ENCODE assay signal across 31 cellular contexts in the genomic region with DNA sequence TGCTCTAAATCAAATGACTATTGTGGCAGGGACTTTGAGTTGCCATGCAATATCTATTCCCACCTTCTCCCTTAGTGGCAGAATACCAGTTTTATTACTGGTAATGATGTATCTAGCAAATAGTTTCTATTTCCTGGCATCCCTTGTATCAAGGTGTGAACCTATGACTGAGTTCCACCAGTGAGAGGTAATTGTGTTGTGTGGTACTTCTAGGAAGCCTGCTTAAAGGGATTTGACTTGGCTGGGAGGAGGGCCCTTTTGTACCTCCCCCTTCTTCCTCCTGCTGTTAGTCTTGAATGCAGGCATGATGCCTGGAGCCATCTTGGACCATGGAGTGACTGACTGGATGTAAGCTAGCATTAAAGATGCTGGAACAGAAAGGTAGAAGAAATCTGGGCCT.
"Had no signal": no experiment of that assay in that cellular context is flagged by ENCODE, and none has a peak within 500 bp of the region (broad histone marks: within the 10 kb centered on the region; RNA-seq: fewer than 3 reads in every experiment).

No MANE protein-coding gene starts in this region.

- H3K4me3 Mint-ChIP-seq: activated CD4-positive, alpha-beta memory T cell treated with anti-CD3 and anti-CD28 coated beads, Interleukin-2, amount 10 ng/mL, durations not matched to agents 7 days and 5 days; activated CD4-positive, alpha-beta T cell treated with anti-CD3 and anti-CD28 coated beads, Interleukin-2, amount 10 ng/mL, durations not matched to agents 24 days and 14 days; activated naive CD8-positive, alpha-beta T cell; natural killer cell; neural progenitor cell; T-helper 1 cell treated with Interleukin-12 subunit alpha and Interleukin-12 subunit beta and Interleukin-4 antibody, amounts not matched to agents 30 μg/mL and 1 μg/mL, for 36 hours had no signal

- H3K79me2 ChIP-seq: parathyroid adenoma had no signal

- H3K4me3 ChIP-seq: ascending aorta, coronary artery, dorsolateral prefrontal cortex, gastroesophageal sphincter, lower lobe of right lung, neural progenitor cell, psoas muscle, right atrium auricular region, thoracic aorta, upper lobe of left lung, vagina had no signal

- H3K9me3 ChIP-seq: ascending aorta, gastroesophageal sphincter, lower lobe of right lung, psoas muscle, right atrium auricular region, thoracic aorta, upper lobe of left lung, vagina had no signal

- H3K27ac ChIP-seq: ascending aorta, brain microvascular endothelial cell, coronary artery, dorsolateral prefrontal cortex, gastroesophageal sphincter, lower lobe of right lung, neural progenitor cell, parathyroid adenoma, psoas muscle, right atrium auricular region, thoracic aorta, upper lobe of left lung, vagina, WERI-Rb-1 had no signal

- H3K27me3 ChIP-seq: ascending aorta, brain microvascular endothelial cell, gastroesophageal sphincter, neural progenitor cell, right atrium auricular region, upper lobe of left lung, vagina had no signal

- H2AFZ ChIP-seq: neural progenitor cell, parathyroid adenoma had no signal

- H3K9ac ChIP-seq: neural progenitor cell, parathyroid adenoma had no signal

- H3K36me3 ChIP-seq: ascending aorta, brain microvascular endothelial cell, gastroesophageal sphincter, lower lobe of right lung, neural progenitor cell, right atrium auricular region, thoracic aorta, upper lobe of left lung, vagina, WERI-Rb-1 had no signal

- H3K27ac Mint-ChIP-seq: activated CD4-positive, alpha-beta memory T cell treated with anti-CD3 and anti-CD28 coated beads, Interleukin-2, amount 10 ng/mL, durations not matched to agents 7 days and 5 days; activated CD4-positive, alpha-beta T cell treated with anti-CD3 and anti-CD28 coated beads, Interleukin-2, amount 10 ng/mL, durations not matched to agents 24 days and 14 days; activated naive CD8-positive, alpha-beta T cell; neural progenitor cell; T-helper 1 cell treated with Interleukin-12 subunit alpha and Interleukin-12 subunit beta and Interleukin-4 antibody, amounts not matched to agents 30 μg/mL and 1 μg/mL, for 36 hours had no signal

- H3K4me1 Mint-ChIP-seq: activated CD4-positive, alpha-beta T cell treated with anti-CD3 and anti-CD28 coated beads, Interleukin-2, amount 10 ng/mL, durations not matched to agents 24 days and 14 days; natural killer cell; neural progenitor cell had no signal

- H3K9me3 Mint-ChIP-seq: activated CD4-positive, alpha-beta memory T cell treated with anti-CD3 and anti-CD28 coated beads, Interleukin-2, amount 10 ng/mL, durations not matched to agents 7 days and 5 days; activated CD4-positive, alpha-beta T cell treated with anti-CD3 and anti-CD28 coated beads, Interleukin-2, amount 10 ng/mL, durations not matched to agents 24 days and 14 days; natural killer cell; T-helper 1 cell treated with Interleukin-12 subunit alpha and Interleukin-12 subunit beta and Interleukin-4 antibody, amounts not matched to agents 30 μg/mL and 1 μg/mL, for 36 hours had no signal

- H3K27me3 Mint-ChIP-seq: activated naive CD8-positive, alpha-beta T cell had no signal

- ATAC-seq: gastroesophageal sphincter, left lobe of liver, lower lobe of right lung, psoas muscle had no signal

- H3K36me3 Mint-ChIP-seq: activated naive CD8-positive, alpha-beta T cell; natural killer cell; neural progenitor cell had no signal

- DNase-seq: activated CD4-positive, alpha-beta memory T cell treated with anti-CD3 and anti-CD28 coated beads, Interleukin-2, amount 10 ng/mL, durations not matched to agents 7 days and 5 days; activated CD4-positive, alpha-beta T cell treated with anti-CD3 and anti-CD28 coated beads, Interleukin-2, amount 10 ng/mL, durations not matched to agents 24 days and 14 days; activated effector memory CD4-positive, alpha-beta T cell treated with Interleukin-2 at 50 U/mL for 16 hours; activated naive CD4-positive, alpha-beta T cell treated with Interleukin-2 at 50 U/mL for 16 hours; dorsolateral prefrontal cortex; effector memory CD4-positive, alpha-beta T cell; hypothalamus; kidney glomerular epithelial cell; lower lobe of right lung; natural killer cell; occipital lobe; psoas muscle; stimulated activated CD4-positive, alpha-beta T cell treated with anti-CD3 and anti-CD28 coated beads, Interleukin-15, amount 100 ng/mL, for 24 hours; stimulated activated CD4-positive, alpha-beta T cell treated with anti-CD3 and anti-CD28 coated beads, Interleukin-2, amount 100 ng/mL, for 24 hours; stimulated activated naive CD4-positive, alpha-beta T cell; SW 1271; T1000; upper lobe of left lung; WERI-Rb-1 had no signal

- H3K4me1 ChIP-seq: ascending aorta, gastroesophageal sphincter, lower lobe of right lung, neural progenitor cell, parathyroid adenoma, psoas muscle, right atrium auricular region, upper lobe of left lung, vagina had no signal

- H3K4me2 ChIP-seq: neural progenitor cell had no signal
